Comparison of ENCODE assay signal across 1 cellular context in genomic region chr22:25361899-25362214, GRCh38.
TF ChIP-seq lines count a peak whose summit lies in the region.

No MANE protein-coding gene starts in this region.

TF ChIP-seq in SK-N-SH treated with all-trans-retinoic acid at 6 μM for 48 hours, 23 proteins besides CTCF, POLR2A, EP300 and RAD21 (continued from another document):
- no peak for TF ChIP-seq ZFP30 (CRISPR knock-in tag; IDR thresholded peaks at IDR 0.05)
- no peak for TF ChIP-seq CSRNP3 (CRISPR knock-in tag; IDR thresholded peaks at IDR 0.05)
- TF ChIP-seq POU6F1 (CRISPR knock-in tag; IDR thresholded peaks at IDR 0.05; ENCODE audit: borderline replicate concordance, low read depth), result no peak
